ENCODE assay signal across 8 cellular contexts in the genomic region with DNA sequence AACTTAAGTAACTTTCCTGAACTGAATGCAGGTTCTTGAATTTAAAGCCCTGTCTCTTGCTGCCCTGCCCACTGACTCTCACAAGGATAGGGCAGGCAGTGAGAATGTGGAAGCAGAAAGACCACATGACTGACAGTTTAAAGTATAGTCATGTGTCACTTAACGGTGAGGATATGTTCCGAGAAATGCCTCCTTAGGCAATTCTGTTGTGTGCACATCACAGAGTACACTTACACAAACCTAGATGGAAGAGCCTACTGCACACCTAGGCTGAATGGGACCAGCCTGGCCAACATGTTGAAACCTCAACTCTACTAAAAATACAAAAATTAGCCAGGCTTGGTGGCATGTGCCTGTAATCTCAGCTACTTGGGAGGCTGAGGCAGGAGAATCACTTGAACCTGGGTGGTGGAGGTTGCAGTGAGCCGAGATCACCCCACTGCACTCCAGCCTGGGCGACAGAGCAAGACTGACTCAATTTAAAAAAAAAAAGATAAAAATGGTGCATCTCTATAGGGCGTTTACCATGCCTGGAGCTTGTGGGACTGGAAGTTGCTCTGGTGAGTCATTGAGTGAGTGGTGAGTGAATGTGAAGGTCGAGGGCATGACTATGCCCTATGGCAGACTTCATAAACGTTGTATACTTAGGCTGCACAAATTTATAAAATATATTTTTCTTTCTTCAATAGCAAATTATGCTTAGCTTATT. TPM values are rescaled to one million over a fixed set of nuclear protein-coding genes. Genes with fewer than 3 reads are reported as not detected.
A peak's percentile ranks its signal among the peaks of the same experiment; 100 is the strongest.
DNase-seq lines count a peak whose midpoint lies in the region; ATAC-seq and TF ChIP-seq lines count a peak whose summit lies in the region.

No MANE protein-coding gene starts in this region.

- TF ChIP-seq CTCF in Calu3 (IDR thresholded peaks at IDR 0.05; ENCODE audit: unreplicated experiment) (no peak), astrocyte of the spinal cord (IDR thresholded peaks at IDR 0.05; ENCODE audit: low read depth, low read length) (no peak)

- H2AK5ac ChIP-seq in neuronal stem cell (ENCODE audit: low read depth, low read length) = no peak overlapping the region

- no peak overlapping the region for H3K4me2 ChIP-seq in neuronal stem cell (ENCODE audit: insufficient read depth, low read length, poor library complexity, severe bottlenecking)

- H4K91ac ChIP-seq in neuronal stem cell (ENCODE audit: low read depth, low read length, poor library complexity) = no peak overlapping the region

- no peaks in the 10 kb centered on the region for H3K79me1 ChIP-seq in neuronal stem cell (ENCODE audit: low read depth, low read length)

- no peak overlapping the region for H3K27ac ChIP-seq in neuronal stem cell (replicated peaks; ENCODE audit: low read length)

- in situ Hi-C loops in astrocyte of the spinal cord (cut with HindIII; ENCODE audit: low sequenced_read_pairs) = no loop called here

- H3K27me3 ChIP-seq in H7 (ENCODE audit: control insufficient read depth, insufficient read depth, low read length) (no peaks in the 10 kb centered on the region), neuronal stem cell (ENCODE audit: control insufficient read depth in 3 of 3, insufficient read depth in 3 of 3, low read depth in 1 of 3, low read length in 3 of 3) (no peaks in the 10 kb centered on the region)

- peaks cover 0 to 2% of the 10 kb centered on the region in 2 donors for H3K4me1 ChIP-seq in neuronal stem cell (ENCODE audit: control insufficient read depth in 2 of 2, insufficient read depth in 1 of 2, low read depth in 1 of 2, low read length in 2 of 2)

- intact Hi-C loops in Calu3 (cut with micrococcal nuclease; ENCODE audit: unreplicated experiment) = no loop called here

- H3K4me1 Mint-ChIP-seq in Calu3 (ENCODE audit: low read depth, unreplicated experiment) (peaks cover 29% of the 10 kb centered on the region), memory B cell (peaks cover 37% of the 10 kb centered on the region)

- H3K36me3 Mint-ChIP-seq in Calu3 (ENCODE audit: insufficient read depth, unreplicated experiment) = peaks cover 4% of the 10 kb centered on the region
- no peaks in the 10 kb centered on the region for H3K36me3 Mint-ChIP-seq in memory B cell

- CTCF ChIA-PET in Calu3 (lab: Charles Lee) = interaction anchor here (0.6 to 1.4 kb wide), 6 partner anchors 10 to 865 kb away, joined by 3 to 7 read pairs (median 4); no protein-coding TSS in a partner anchor

- H3K9me3 ChIP-seq in neuronal stem cell (replicated peaks in 1 of 2; ENCODE audit: control insufficient read depth in 2 of 2, insufficient read depth in 1 of 2, low read depth in 1 of 2, low read length in 2 of 2) = no peaks in the 10 kb centered on the region

- H4K8ac ChIP-seq in neuronal stem cell (ENCODE audit: low read depth, low read length) = no peak overlapping the region

- no CpG with 5 or more reads among the region's 7 CpGs for WGBS in neuronal stem cell (ENCODE audit: extremely low coverage in 2 of 2, insufficient read length in 2 of 2, insufficient replicate concordance in 1 of 2), 2 donors

- H3K14ac ChIP-seq in neuronal stem cell (ENCODE audit: low read length) = no peak overlapping the region

- no peak overlapping the region for H3K18ac ChIP-seq in neuronal stem cell (ENCODE audit: low read length)

- H3K36me3 ChIP-seq in H7 (replicated peaks; ENCODE audit: control insufficient read depth, insufficient read depth, low read length) (no peaks in the 10 kb centered on the region), neuronal stem cell (replicated peaks in 1 of 2; ENCODE audit: control insufficient read depth in 2 of 2, insufficient read depth in 2 of 2, low read length in 2 of 2) (no peaks in the 10 kb centered on the region)

- H2BK5ac ChIP-seq in neuronal stem cell (ENCODE audit: low read length) = no peak overlapping the region

- H2BK15ac ChIP-seq in neuronal stem cell (ENCODE audit: low read length) = no peak overlapping the region

- ATAC-seq in memory B cell (ENCODE audit: low read depth) (no peak), HG03432 (IDR thresholded peaks at IDR 0.05; ENCODE audit: unreplicated experiment) (no peak)

- no peak overlapping the region for H3K23ac ChIP-seq in neuronal stem cell (ENCODE audit: low read depth, low read length, poor library complexity)

- H2BK12ac ChIP-seq in neuronal stem cell (ENCODE audit: low read length) = no peak overlapping the region

- H3K9me3 Mint-ChIP-seq in Calu3 (ENCODE audit: low read depth, unreplicated experiment) (no peaks in the 10 kb centered on the region), memory B cell (no peaks in the 10 kb centered on the region)

- no TSS peak for BruUV-seq in Calu3 (replicated peaks; lab: Mats Ljungman, UMichigan)

- H3K27me3 Mint-ChIP-seq in Calu3 (ENCODE audit: unreplicated experiment) (no peaks in the 10 kb centered on the region), memory B cell (no peaks in the 10 kb centered on the region)

- H3K4me3 Mint-ChIP-seq in Calu3 (ENCODE audit: low read depth, unreplicated experiment) = no peak overlapping the region
- no peak overlapping the region for H3K4me3 Mint-ChIP-seq in memory B cell

- H2BK120ac ChIP-seq in neuronal stem cell (ENCODE audit: low read depth, low read length) = no peak overlapping the region

- H3K4ac ChIP-seq in neuronal stem cell (ENCODE audit: low read length) = no peak overlapping the region

- no peak overlapping the region for H3K9ac ChIP-seq in neuronal stem cell (ENCODE audit: low read depth, low read length, poor library complexity)

- H2AFZ ChIP-seq in neuronal stem cell (ENCODE audit: low read length) = no peak overlapping the region

- no peak overlapping the region for H3K27ac Mint-ChIP-seq in Calu3 (ENCODE audit: unreplicated experiment)
- peak overlapping the region; percentile 14 for H3K27ac Mint-ChIP-seq in memory B cell

- H3K4me3 ChIP-seq in astrocyte of the spinal cord (ENCODE audit: low read depth, low read length) (no peak overlapping the region), H7 (ENCODE audit: insufficient read depth, low read depth, low read length) (no peak overlapping the region), neuronal stem cell (ENCODE audit: low read length in 2 of 2) (no peak overlapping the region)

- DNase-seq in Calu3 (peak; percentile 48), NOMO-1 treated with DMSO at 0.1 percent for 48 hours (lab: John Stamatoyannopoulos, UW; ENCODE audit: unreplicated experiment) (peak; percentile 98), astrocyte of the spinal cord (ENCODE audit: low read depth, low spot score) (peak; percentile 75), memory B cell (ENCODE audit: low spot score in 2 of 2) (no peak), H7 (no peak), activated gamma-delta T cell (lab: John Stamatoyannopoulos, UW) (no peak), neuronal stem cell (ENCODE audit: low spot score) (no peak)

RNA-seq across cellular contexts. Expression of a gene that starts 18.9 kb away (rescaled TPM):
- total RNA-seq in Calu3 (2022) = 295 and 302 TPM in 2 replicates
- total RNA-seq in H7 (2014; rRNA removed; shearing (Covaris generic)) = 138 TPM in 2 replicates
- 32.7 TPM for polyA plus RNA-seq in neuronal stem cell (2013, experiment 1 of 2)
- 33.9 TPM for polyA plus RNA-seq in neuronal stem cell (2013, experiment 2 of 2)

RNA-seq across cellular contexts. Expression of a gene that starts 46.8 kb away (rescaled TPM):
- total RNA-seq in Calu3 (2022) = 331 and 355 TPM in 2 replicates
- 351 and 430 TPM in 2 replicates for total RNA-seq in H7 (2014; rRNA removed; shearing (Covaris generic))
- polyA plus RNA-seq in neuronal stem cell (2013, experiment 1 of 2) = 379 TPM
- polyA plus RNA-seq in neuronal stem cell (2013, experiment 2 of 2) = 385 TPM

RNA-seq across cellular contexts. Expression of a gene that starts 48.2 kb away (rescaled TPM):
- total RNA-seq in Calu3 (2022) = 67.1 and 83.6 TPM in 2 replicates
- 28.1 and 32.0 TPM in 2 replicates for total RNA-seq in H7 (2014; rRNA removed; shearing (Covaris generic))
- polyA plus RNA-seq in neuronal stem cell (2013, experiment 1 of 2) = 26.8 TPM
- 25.4 TPM for polyA plus RNA-seq in neuronal stem cell (2013, experiment 2 of 2)

Comparison
In these comparisons a context has a peak if more than half of its experiments do, and no peak if none do; other contexts are left out.
1. DNase-seq: peak in Calu3 (single experiment), NOMO-1 treated with DMSO at 0.1 percent for 48 hours (single experiment) and astrocyte of the spinal cord (single experiment); none in memory B cell (0 of 2), H7 (single experiment), activated gamma-delta T cell (single experiment) and neuronal stem cell (single experiment).